36 cellular contexts compared by ENCODE assay signal in genomic region chr16:23833504-23833903, GRCh38. TPM values are rescaled to one million over a fixed set of nuclear protein-coding genes. Genes with fewer than 3 reads are reported as not detected.
DNase-seq lines count a peak whose midpoint lies in the region; ATAC-seq, FAIRE-seq and TF ChIP-seq lines count a peak whose summit lies in the region.
"Had no signal": no experiment of that assay in that cellular context is flagged by ENCODE, and none has a peak within 500 bp of the region (broad histone marks: within the 10 kb centered on the region; RNA-seq: fewer than 3 reads in every experiment).

No MANE protein-coding gene starts in this region.

- peaks cover 4% of the 10 kb centered on the region for H3K36me3 Mint-ChIP-seq in activated T-cell treated with anti-CD3 and anti-CD28 coated beads, Interleukin-2, amount 50 U/mL, for 4 hours (ENCODE audit: insufficient read depth)
- peaks cover 5 to 7% of the 10 kb centered on the region in 2 donors for H3K36me3 Mint-ChIP-seq in CD14-positive monocyte

- peaks cover 7% of the 10 kb centered on the region for H3K9me3 Mint-ChIP-seq in activated T-cell treated with anti-CD3 and anti-CD28 coated beads, Interleukin-2, amount 50 U/mL, for 4 hours
- H3K9me3 Mint-ChIP-seq in CD14-positive monocyte: peaks cover 0 to 17% (median 11%) of the 10 kb centered on the region in 7 donors
- H3K9me3 Mint-ChIP-seq: CD4-positive, alpha-beta T cell had no signal

- H3K4me3 ChIP-seq in BLaER1 (no peak overlapping the region), K562 (no peak overlapping the region)
- no peak overlapping the region for H3K4me3 ChIP-seq in BLaER1 treated with 17β-estradiol and CSF1 and Interleukin-3, amounts not matched to agents 10 nM and 100 nM
- H3K4me3 ChIP-seq: A549 had no signal

- no peak overlapping the region for H3K27ac Mint-ChIP-seq in CD14-positive monocyte
- H3K27ac Mint-ChIP-seq: B cell; CD8-positive, alpha-beta T cell had no signal

- H3K4me3 Mint-ChIP-seq in activated T-cell treated with anti-CD3 and anti-CD28 coated beads, Interleukin-2, amount 50 U/mL, for 4 hours: peak overlapping the region; percentile 52
- no peak overlapping the region for H3K4me3 Mint-ChIP-seq in CD14-positive monocyte

- H3K9ac ChIP-seq in BLaER1: no peak overlapping the region
- no peak overlapping the region for H3K9ac ChIP-seq in BLaER1 treated with 17β-estradiol and CSF1 and Interleukin-3, amounts not matched to agents 10 nM and 100 nM
- H3K9ac ChIP-seq in K562 (ENCODE audit: insufficient read depth in 1 of 2, low read depth in 2 of 2, low read length in 2 of 2): no peak overlapping the region; a peak in 1 of 4 replicates

- TF ChIP-seq EP300 in K562 (IDR thresholded peaks at IDR 0.05; ENCODE audit: low read length): no peak

- H2AFZ ChIP-seq in K562 (ENCODE audit: low read depth, low read length): peak overlapping the region; percentile 64

- in situ Hi-C loops in K562 (cut with MboI): no loop called here

- peaks cover 37% of the 10 kb centered on the region for H3K27me3 ChIP-seq in BLaER1
- peaks cover 0 to 40% (median 35%) of the 10 kb centered on the region in 11 experiments; a peak in 19 of 22 replicates for H3K27me3 ChIP-seq in BLaER1 treated with 17β-estradiol and CSF1 and Interleukin-3, amounts not matched to agents 10 nM and 100 nM
- H3K27me3 ChIP-seq in K562 (ENCODE audit: control insufficient read depth in 2 of 2, insufficient read depth in 2 of 2, low read length in 2 of 2): no peaks in the 10 kb centered on the region

- H3K9me3 ChIP-seq in BLaER1 (peaks cover 28% of the 10 kb centered on the region), K562 (replicated peaks; ENCODE audit: control insufficient read depth, insufficient read depth, low read depth, low read length) (0 out of 2 replicates have a peak, but pooled peaks cover 4% of the 10 kb centered on the region)
- peaks cover 25 to 35% (median 32%) of the 10 kb centered on the region in 11 experiments for H3K9me3 ChIP-seq in BLaER1 treated with 17β-estradiol and CSF1 and Interleukin-3, amounts not matched to agents 10 nM and 100 nM (replicated peaks in 1 of 11)
- H3K9me3 ChIP-seq: BE2C, Caco-2 had no signal

- peaks cover 29% of the 10 kb centered on the region for H3K79me2 ChIP-seq in K562 (ENCODE audit: control insufficient read depth, insufficient read depth, low read length)

- H3K36me3 ChIP-seq in BLaER1 (no peaks in the 10 kb centered on the region), K562 (ENCODE audit: control insufficient read depth, insufficient read depth, low read length) (peaks cover 11% of the 10 kb centered on the region; the same call in 2 of the 3 replicates)
- peaks cover 0 to 3% (median 0%) of the 10 kb centered on the region in 11 experiments; a peak in 2 of 22 replicates for H3K36me3 ChIP-seq in BLaER1 treated with 17β-estradiol and CSF1 and Interleukin-3, amounts not matched to agents 10 nM and 100 nM
- H3K36me3 ChIP-seq: BE2C had no signal

- TF ChIP-seq CTCF in K562 (IDR thresholded peaks at IDR 0.05 in 2 of 3, conservative IDR thresholded peaks at IDR 0.05 in 1 of 3; ENCODE audit: insufficient read depth in 2 of 3, low read depth in 1 of 3, low read length in 3 of 3) (no peak), CD14-positive monocyte (IDR thresholded peaks at IDR 0.05) (no peak)

- intact Hi-C loops in K562 (cut with micrococcal nuclease) (no loop called here), CD14-positive monocyte (cut with micrococcal nuclease) (no loop called here)

- peaks cover 40% of the 10 kb centered on the region for H3K4me1 Mint-ChIP-seq in activated T-cell treated with anti-CD3 and anti-CD28 coated beads, Interleukin-2, amount 50 U/mL, for 4 hours (ENCODE audit: low read depth)
- H3K4me1 Mint-ChIP-seq in CD14-positive monocyte: peaks cover 30% of the 10 kb centered on the region

- H3K27ac ChIP-seq in BLaER1: no peak overlapping the region
- H3K27ac ChIP-seq in BLaER1 treated with 17β-estradiol and CSF1 and Interleukin-3, amounts not matched to agents 10 nM and 100 nM: no peak overlapping the region; a peak in 1 of 22 replicates
- H3K27ac ChIP-seq in K562 (ENCODE audit: extremely low read depth, low read depth, low read length): peak overlapping the region; percentile 1; the same call in 1 of the 3 replicates
- H3K27ac ChIP-seq: 22Rv1, A549, C4-2B had no signal

- POLR2A ChIA-PET in K562 (lab: Yijun Ruan, JAX): interaction anchor here (0.7 kb wide), 1 partner anchor 12 kb away, joined by 3 read pairs; no protein-coding TSS in a partner anchor

- CTCF ChIA-PET in K562 (lab: Yijun Ruan, JAX; ENCODE audit: low intra/inter-chr PET ratio): no interaction called here

- H3K4me2 ChIP-seq in BLaER1: peak overlapping the region; percentile 52
- peak overlapping the region; percentile 20 to 99 (median 65); a peak in 20 of 22 replicates for H3K4me2 ChIP-seq in BLaER1 treated with 17β-estradiol and CSF1 and Interleukin-3, amounts not matched to agents 10 nM and 100 nM
- H3K4me2 ChIP-seq in K562 (ENCODE audit: insufficient read depth, low read length): no peak overlapping the region
- H3K4me2 ChIP-seq: A549 had no signal

- BruUV-seq in K562 (replicated peaks; lab: Mats Ljungman, UMichigan): no TSS peak

- H3K27me3 Mint-ChIP-seq in activated T-cell treated with anti-CD3 and anti-CD28 coated beads, Interleukin-2, amount 50 U/mL, for 4 hours (ENCODE audit: low read depth): no peaks in the 10 kb centered on the region
- peaks cover 5 to 6% (median 6%) of the 10 kb centered on the region in 3 donors for H3K27me3 Mint-ChIP-seq in CD14-positive monocyte (ENCODE audit: low read depth in 3 of 3)
- H3K27me3 Mint-ChIP-seq: B cell; CD4-positive, alpha-beta memory T cell; CD4-positive, alpha-beta T cell had no signal

- H4K20me1 ChIP-seq in BLaER1 (peaks cover 14% of the 10 kb centered on the region), K562 (replicated peaks; ENCODE audit: control insufficient read depth, insufficient read depth, low read length) (peaks cover 17% of the 10 kb centered on the region; the same call in 1 of the 2 replicates)
- peaks cover 8 to 26% (median 16%) of the 10 kb centered on the region in 11 experiments; a peak in 17 of 22 replicates for H4K20me1 ChIP-seq in BLaER1 treated with 17β-estradiol and CSF1 and Interleukin-3, amounts not matched to agents 10 nM and 100 nM

- FAIRE-seq in K562 (lab: Jason Lieb, UNC): no peak
- FAIRE-seq: A204.1, A549, D721Med, G401.6 had no signal

- ATAC-seq in activated T-cell treated with anti-CD3 and anti-CD28 coated beads, Interleukin-2, amount 50 U/mL, for 4 hours: no peak
- ATAC-seq in K562: no peak
- ATAC-seq: A549; CD8-positive, alpha-beta T cell had no signal

- no peak for TF ChIP-seq POLR2A in K562 (conservative IDR thresholded peaks at IDR 0.05)

- H3K9me1 ChIP-seq in K562 (ENCODE audit: control insufficient read depth, insufficient read depth, low read length): no peaks in the 10 kb centered on the region

- no peak for DNase-seq in activated T-cell treated with anti-CD3 and anti-CD28 coated beads, Interleukin-2, amount 50 U/mL, for 4 hours
- DNase-seq in activated T-cell treated with anti-CD3 and anti-CD28 coated beads, Interleukin-2, amount 50 U/mL, for 48 hours: no peak
- DNase-seq in K562 (ENCODE audit: extremely low read depth in 1 of 4, low spot score in 3 of 4) (no peak), CD14-positive monocyte (ENCODE audit: low spot score) (no peak), DMS79 (lab: John Stamatoyannopoulos, UW) (no peak), HK-2 (ENCODE audit: unreplicated experiment) (no peak)
- DNase-seq: 8988T; ACHN; AML-193; BE2C; C1 segment of cervical spinal cord; Caco-2; Calu3; CD8-positive, alpha-beta memory T cell; CD8-positive, alpha-beta T cell; COR-L47; DMS 273 treated with DMSO at 0.1 percent for 48 hours; DMS53; DMS79 treated with DMSO at 0.1 percent for 48 hours; EL; GDM1 had no signal

- WGBS in K562 (ENCODE audit: insufficient coverage, low coverage, missing lambda C conversion rate): 72% methylated on average over 2 of the region's 2 CpGs

- H3K4me1 ChIP-seq in BLaER1 (peaks cover 45% of the 10 kb centered on the region), K562 (replicated peaks in 1 of 2; ENCODE audit: control insufficient read depth in 2 of 2, insufficient read depth in 2 of 2, low read length in 2 of 2) (peaks cover 27 to 34% of the 10 kb centered on the region in 2 experiments)
- peaks cover 17 to 46% (median 36%) of the 10 kb centered on the region in 10 experiments for H3K4me1 ChIP-seq in BLaER1 treated with 17β-estradiol and CSF1 and Interleukin-3, amounts not matched to agents 10 nM and 100 nM
- H3K4me1 ChIP-seq: A549, BE2C, Caco-2 had no signal

- no peak for TF ChIP-seq RAD21 in K562 (CRISPR knock-in tag; conservative IDR thresholded peaks at IDR 0.05 in 1 of 2, IDR thresholded peaks at IDR 0.05 in 1 of 2)

RNA-seq across cellular contexts. Expression of gene PRKCB, which starts 2.3 kb away (rescaled TPM):
- 10 to 100 TPM; 41.4 to 66.8 (median 63.3) TPM for total RNA-seq in activated T-cell treated with anti-CD3 and anti-CD28 coated beads, Interleukin-2, amount 50 U/mL, for 4 hours
- total RNA-seq in K562 (2011; cell fraction: chromatin; rRNA removed; ENCODE audit: low replicate concordance): 589 and 727 TPM in 2 replicates
- 260 and 276 TPM in 2 replicates for total RNA-seq in K562 (2011; cell fraction: nucleolus; rRNA removed)
- total RNA-seq in K562 (2011; cell fraction: nucleoplasm; rRNA removed): 490 and 887 TPM in 2 replicates
- total RNA-seq in K562 (2014; rRNA removed) (111 and 151 TPM in 2 replicates), K562 (2014; rRNA removed; fragmentation: Illumina TruSeq; extraction: Trizol) (184 and 197 TPM in 2 replicates), K562 (2015; rRNA removed; fragmentation: Illumina TruSeq; extraction: Trizol) (140 and 148 TPM in 2 replicates), K562 (2021) (199 and 214 TPM in 2 replicates)
- polyA plus RNA-seq in K562 (2011; rRNA removed) (157 and 276 TPM in 2 replicates), K562 (2014; fragmentation: Illumina TruSeq; extraction: Trizol) (161 and 185 TPM in 2 replicates), K562 (2014; fragmentation: Nextera tagmentation; extraction: Ambion mirVana) (10 to 100 TPM; 49.9 to 64.3 TPM), K562 (2014; rRNA removed) (102 and 116 TPM in 2 replicates), CD14-positive monocyte (10 to 100 TPM; 57.4 to 87.4 TPM)
- 122 and 401 TPM in 2 replicates for polyA plus RNA-seq in K562 (2011; cell fraction: cytosol; rRNA removed)
- 204 and 318 TPM in 2 replicates for polyA plus RNA-seq in K562 (2011; cell fraction: nucleus; rRNA removed)
- polyA plus RNA-seq in K562 (2012): 162 and 213 TPM in 2 replicates
- polyA minus RNA-seq in K562 (2011; rRNA and poly(A)+ RNA removed): 397 and 705 TPM in 2 replicates
- polyA minus RNA-seq in K562 (2011; cell fraction: cytosol; rRNA and poly(A)+ RNA removed): 224 and 329 TPM in 2 replicates
- polyA minus RNA-seq in K562 (2011; cell fraction: nucleus; rRNA and poly(A)+ RNA removed): 155 and 218 TPM in 2 replicates
- total RNA-seq: A172, Caco-2, Calu3, G401 had no signal
- polyA plus RNA-seq: AG04450, BJ had no signal
